16 cellular contexts compared by ENCODE assay signal in the genomic region with DNA sequence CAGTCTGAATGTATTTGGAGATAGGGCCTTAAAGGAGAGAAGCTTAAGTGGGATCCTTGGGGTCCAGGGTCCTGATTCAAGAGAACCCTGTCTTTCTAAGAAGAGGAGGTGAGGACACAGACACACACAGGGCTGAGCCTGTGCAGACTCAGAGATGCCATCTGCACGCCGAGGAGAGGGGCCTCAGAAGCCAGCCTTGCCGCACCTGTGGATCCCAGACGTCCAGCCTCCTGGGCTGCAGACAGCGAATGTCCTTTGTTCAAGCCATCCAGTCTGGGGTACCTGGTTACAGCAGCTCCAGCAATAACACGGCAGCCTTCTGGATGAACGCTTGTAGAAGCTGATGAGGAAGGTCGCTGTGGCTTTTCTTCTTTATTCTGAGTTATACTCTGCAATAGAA.
DNase-seq lines count a peak whose midpoint lies in the region; ATAC-seq and TF ChIP-seq lines count a peak whose summit lies in the region.
"Had no signal": no experiment of that assay in that cellular context is flagged by ENCODE, and none has a peak within 500 bp of the region (broad histone marks: within the 10 kb centered on the region; RNA-seq: fewer than 3 reads in every experiment).

No MANE protein-coding gene starts in this region.

- no peak overlapping the region for H3K27ac Mint-ChIP-seq in activated naive CD4-positive, alpha-beta T cell treated with anti-CD3 and anti-CD28 coated beads, Interleukin-2, amount 10 ng/mL, durations not matched to agents 7 days and 5 days
- no peak overlapping the region for H3K27ac Mint-ChIP-seq in activated naive CD4-positive, alpha-beta T cell treated with anti-CD3 and anti-CD28 coated beads for 36 hours
- no peak overlapping the region for H3K27ac Mint-ChIP-seq in stimulated activated naive CD8-positive, alpha-beta T cell treated with anti-CD3 and anti-CD28 coated beads, Interleukin-15, amount 100 ng/mL, for 72 hours
- H3K27ac Mint-ChIP-seq: CD4-positive, alpha-beta memory T cell; GM23338; H9 had no signal

- H3K9me3 ChIP-seq in aorta (ENCODE audit: control insufficient read depth, low read length): peaks cover 2% of the 10 kb centered on the region
- no peaks in the 10 kb centered on the region for H3K9me3 ChIP-seq in WERI-Rb-1 (ENCODE audit: severe bottlenecking)

- H3K4me1 Mint-ChIP-seq in activated naive CD4-positive, alpha-beta T cell treated with anti-CD3 and anti-CD28 coated beads, Interleukin-2, amount 10 ng/mL, durations not matched to agents 7 days and 5 days: no peaks in the 10 kb centered on the region
- no peaks in the 10 kb centered on the region for H3K4me1 Mint-ChIP-seq in activated naive CD4-positive, alpha-beta T cell treated with anti-CD3 and anti-CD28 coated beads for 36 hours (ENCODE audit: low read depth)
- no peaks in the 10 kb centered on the region for H3K4me1 Mint-ChIP-seq in stimulated activated naive CD8-positive, alpha-beta T cell treated with anti-CD3 and anti-CD28 coated beads, Interleukin-15, amount 100 ng/mL, for 72 hours
- H3K4me1 Mint-ChIP-seq: GM23338, H9 had no signal

- H3K27ac ChIP-seq in aorta (ENCODE audit: low read depth in 1 of 2, low read length in 2 of 2): no peak overlapping the region
- no peak overlapping the region for H3K27ac ChIP-seq in WERI-Rb-1

- H3K27me3 ChIP-seq in aorta (ENCODE audit: control insufficient read depth in 1 of 2, insufficient read depth in 2 of 2, low read length in 1 of 2) (no peaks in the 10 kb centered on the region), WERI-Rb-1 (ENCODE audit: insufficient read depth, low read depth, severe bottlenecking) (no peaks in the 10 kb centered on the region)

- H3K36me3 Mint-ChIP-seq in activated naive CD4-positive, alpha-beta T cell treated with anti-CD3 and anti-CD28 coated beads, Interleukin-2, amount 10 ng/mL, durations not matched to agents 7 days and 5 days: no peaks in the 10 kb centered on the region
- no peaks in the 10 kb centered on the region for H3K36me3 Mint-ChIP-seq in activated naive CD4-positive, alpha-beta T cell treated with anti-CD3 and anti-CD28 coated beads for 36 hours (ENCODE audit: low read depth)
- H3K36me3 Mint-ChIP-seq: CD4-positive, alpha-beta memory T cell had no signal

- TF ChIP-seq CTCF in WERI-Rb-1 (IDR thresholded peaks at IDR 0.05; ENCODE audit: low read depth, low read length): no peak

- no peaks in the 10 kb centered on the region for H3K27me3 Mint-ChIP-seq in activated naive CD4-positive, alpha-beta T cell treated with anti-CD3 and anti-CD28 coated beads, Interleukin-2, amount 10 ng/mL, durations not matched to agents 7 days and 5 days
- H3K27me3 Mint-ChIP-seq in activated naive CD4-positive, alpha-beta T cell treated with anti-CD3 and anti-CD28 coated beads for 36 hours (ENCODE audit: low read depth): no peaks in the 10 kb centered on the region
- H3K27me3 Mint-ChIP-seq in stimulated activated naive CD8-positive, alpha-beta T cell treated with anti-CD3 and anti-CD28 coated beads, Interleukin-15, amount 100 ng/mL, for 72 hours: no peaks in the 10 kb centered on the region
- H3K27me3 Mint-ChIP-seq: CD4-positive, alpha-beta memory T cell had no signal

- H3K4me1 ChIP-seq in aorta (ENCODE audit: control insufficient read depth in 1 of 2, insufficient read depth in 2 of 2, low read length in 2 of 2): no peaks in the 10 kb centered on the region

- H3K4me3 ChIP-seq in aorta (ENCODE audit: low read length in 2 of 2): no peak overlapping the region
- H3K4me3 ChIP-seq in WERI-Rb-1 (ENCODE audit: low read depth, low read length): no peak overlapping the region
- H3K4me3 ChIP-seq: GM12878, GM23338 had no signal

- no peaks in the 10 kb centered on the region for H3K9me3 Mint-ChIP-seq in activated naive CD4-positive, alpha-beta T cell treated with anti-CD3 and anti-CD28 coated beads, Interleukin-2, amount 10 ng/mL, durations not matched to agents 7 days and 5 days
- H3K9me3 Mint-ChIP-seq in activated naive CD4-positive, alpha-beta T cell treated with anti-CD3 and anti-CD28 coated beads for 36 hours: no peaks in the 10 kb centered on the region
- no peaks in the 10 kb centered on the region for H3K9me3 Mint-ChIP-seq in stimulated activated naive CD8-positive, alpha-beta T cell treated with anti-CD3 and anti-CD28 coated beads, Interleukin-15, amount 100 ng/mL, for 72 hours
- H3K9me3 Mint-ChIP-seq: GM23338, H9 had no signal

- no peaks in the 10 kb centered on the region for H3K36me3 ChIP-seq in aorta (ENCODE audit: control insufficient read depth in 1 of 2, insufficient read depth in 2 of 2, low read length in 1 of 2)
- H3K36me3 ChIP-seq in WERI-Rb-1: no peaks in the 10 kb centered on the region

- CTCF ChIA-PET in activated naive CD4-positive, alpha-beta T cell treated with anti-CD3 and anti-CD28 coated beads, Interleukin-2, amount 10 ng/mL, durations not matched to agents 7 days and 5 days (lab: Charles Lee): no interaction called here
- CTCF ChIA-PET in activated naive CD4-positive, alpha-beta T cell treated with anti-CD3 and anti-CD28 coated beads for 36 hours (lab: Charles Lee): no interaction called here

- WGBS in aorta, 2 donors: 93 to 97% methylated on average over 8 of the region's 8 CpGs

- intact Hi-C loops in activated naive CD4-positive, alpha-beta T cell treated with anti-CD3 and anti-CD28 coated beads for 36 hours (cut with micrococcal nuclease): no loop called here
- intact Hi-C loops in posterior vena cava (cut with DNase I): no loop called here
- intact Hi-C loops in aorta (cut with DNase I): no loop called here

- peak; percentile 6 for DNase-seq in activated naive CD4-positive, alpha-beta T cell treated with anti-CD3 and anti-CD28 coated beads, Interleukin-2, amount 10 ng/mL, durations not matched to agents 7 days and 5 days
- DNase-seq in activated naive CD4-positive, alpha-beta T cell treated with anti-CD3 and anti-CD28 coated beads for 36 hours: no peak
- DNase-seq in left lobe of liver (ENCODE audit: low spot score): peak; percentile 27
- DNase-seq in posterior vena cava (ENCODE audit: low spot score): peak; percentile 41
- peak; percentile 13 to 52 for DNase-seq in aorta
- DNase-seq in WERI-Rb-1: no peak
- DNase-seq in stimulated activated naive CD8-positive, alpha-beta T cell treated with anti-CD3 and anti-CD28 coated beads, Interleukin-15, amount 100 ng/mL, for 72 hours: no peak
- DNase-seq in HT-29 (ENCODE audit: low spot score): no peak
- DNase-seq: ACHN; C1 segment of cervical spinal cord; CD4-positive, alpha-beta memory T cell; DMS79; H9; IMR-90 had no signal

- ATAC-seq in left lobe of liver: no peak
- no peak for ATAC-seq in aorta (ENCODE audit: low FRiP score)
- no peak for ATAC-seq in stimulated activated naive CD8-positive, alpha-beta T cell treated with anti-CD3 and anti-CD28 coated beads, Interleukin-15, amount 100 ng/mL, for 72 hours
- ATAC-seq: GM12878, GM23338 had no signal

- no peak overlapping the region for H3K4me3 Mint-ChIP-seq in activated naive CD4-positive, alpha-beta T cell treated with anti-CD3 and anti-CD28 coated beads, Interleukin-2, amount 10 ng/mL, durations not matched to agents 7 days and 5 days
- H3K4me3 Mint-ChIP-seq in activated naive CD4-positive, alpha-beta T cell treated with anti-CD3 and anti-CD28 coated beads for 36 hours: no peak overlapping the region
- no peak overlapping the region for H3K4me3 Mint-ChIP-seq in stimulated activated naive CD8-positive, alpha-beta T cell treated with anti-CD3 and anti-CD28 coated beads, Interleukin-15, amount 100 ng/mL, for 72 hours
- H3K4me3 Mint-ChIP-seq: CD4-positive, alpha-beta memory T cell; GM23338; H9 had no signal

Comparison
In these comparisons a context has a peak if more than half of its experiments do, and no peak if none do; other contexts are left out.
1. DNase-seq: peak in activated naive CD4-positive, alpha-beta T cell treated with anti-CD3 and anti-CD28 coated beads, Interleukin-2, amount 10 ng/mL, durations not matched to agents 7 days and 5 days (single experiment), left lobe of liver (single experiment), posterior vena cava (single experiment) and aorta (2 of 2); none in activated naive CD4-positive, alpha-beta T cell treated with anti-CD3 and anti-CD28 coated beads for 36 hours (single experiment), WERI-Rb-1 (single experiment), stimulated activated naive CD8-positive, alpha-beta T cell treated with anti-CD3 and anti-CD28 coated beads, Interleukin-15, amount 100 ng/mL, for 72 hours (0 of 2) and HT-29 (single experiment).